9 cellular contexts compared by ENCODE assay signal in genomic region chr7:135672560-135673359, GRCh38. TPM values are rescaled to one million over a fixed set of nuclear protein-coding genes. Genes with fewer than 3 reads are reported as not detected.
A peak's percentile ranks its signal among the peaks of the same experiment; 100 is the strongest.
DNase-seq lines count a peak whose midpoint lies in the region; ATAC-seq, FAIRE-seq and TF ChIP-seq lines count a peak whose summit lies in the region.
"Had no signal": no experiment of that assay in that cellular context is flagged by ENCODE, and none has a peak within 500 bp of the region (broad histone marks: within the 10 kb centered on the region; RNA-seq: fewer than 3 reads in every experiment).

No MANE protein-coding gene starts in this region.

- H3K27me3 ChIP-seq in PC-9 (ENCODE audit: insufficient read depth, low read depth) (no peaks in the 10 kb centered on the region), H1 (replicated peaks in 1 of 4; ENCODE audit: control insufficient read depth in 3 of 4, extremely low read depth in 1 of 4, insufficient read depth in 3 of 4, low read length in 3 of 4) (no peaks in the 10 kb centered on the region)

- no peak overlapping the region for H3K4ac ChIP-seq in H1 (replicated peaks; ENCODE audit: insufficient read length, low read depth, low read length)

- H3K4me2 ChIP-seq in PC-9 (no peak overlapping the region), H1 (ENCODE audit: insufficient read depth in 1 of 2, low read depth in 2 of 2, low read length in 2 of 2) (no peak overlapping the region)

- H2BK20ac ChIP-seq in H1 (ENCODE audit: low read length): no peak overlapping the region

- no peak overlapping the region for H2AK5ac ChIP-seq in H1 (ENCODE audit: low read depth, low read length)

- no peak overlapping the region for H3K9ac ChIP-seq in H1 (replicated peaks in 1 of 4; ENCODE audit: extremely low read depth in 1 of 4, low read depth in 3 of 4, low read length in 3 of 4)

- no peak overlapping the region for H3K56ac ChIP-seq in H1 (replicated peaks; ENCODE audit: insufficient read length, low read depth, low read length)

- no peak overlapping the region for H3K18ac ChIP-seq in H1 (ENCODE audit: extremely low read depth, low read length)

- no peak overlapping the region for H4K91ac ChIP-seq in H1 (replicated peaks; ENCODE audit: insufficient read length, low read length)

- H2BK12ac ChIP-seq in H1 (ENCODE audit: low read depth, low read length): no peak overlapping the region

- H3K23me2 ChIP-seq in H1 (ENCODE audit: low read depth, low read length): no peaks in the 10 kb centered on the region

- intact Hi-C loops in PC-9 (cut with micrococcal nuclease; ENCODE audit: unreplicated experiment): loop anchor here (1.0 to 10.0 kb wide), 4 partner anchors 128 to 722 kb away; no protein-coding TSS in a partner anchor
- intact Hi-C loops in mucosa of descending colon (cut with DNase I, micrococcal nuclease): no loop called here

- H3K27ac ChIP-seq in PC-9: peak overlapping the region; percentile 2; the same call in 1 of the 2 replicates
- H3K27ac ChIP-seq in H1 (ENCODE audit: low read depth, low read length): no peak overlapping the region

- H3K9me3 ChIP-seq in PC-9 (ENCODE audit: insufficient read depth, low read depth) (no peaks in the 10 kb centered on the region), H1 (ENCODE audit: insufficient read depth in 2 of 2, low read depth in 1 of 2, low read length in 1 of 2) (peaks cover 0 to 4% of the 10 kb centered on the region in 2 experiments; a peak in 2 of 4 replicates), mucosa of descending colon (no peaks in the 10 kb centered on the region)

- TF ChIP-seq CTCF in PC-9 (conservative IDR thresholded peaks at IDR 0.05): peak; percentile 95
- peak in 2 of 3 experiments; percentile 67 to 82; a peak in 3 of 4 replicates for TF ChIP-seq CTCF in H1 (IDR thresholded peaks at IDR 0.05; ENCODE audit: control extremely low read depth in 1 of 3, insufficient read depth in 1 of 3, low read depth in 1 of 3, low read length in 3 of 3)
- TF ChIP-seq CTCF in mucosa of descending colon (IDR thresholded peaks at IDR 0.05): peak; percentile 42

- H3K4me1 ChIP-seq in PC-9 (replicated peaks; ENCODE audit: insufficient read depth) (peaks cover 8% of the 10 kb centered on the region), H1 (replicated peaks in 1 of 4; ENCODE audit: control insufficient read depth in 3 of 4, insufficient read depth in 4 of 4, low read length in 3 of 4) (no peaks in the 10 kb centered on the region), mucosa of descending colon (ENCODE audit: low read depth) (no peaks in the 10 kb centered on the region)

- H3K36me3 ChIP-seq in PC-9 (ENCODE audit: low read depth) (peaks cover 21% of the 10 kb centered on the region), H1 (ENCODE audit: control insufficient read depth in 2 of 4, insufficient read depth in 4 of 4, low read length in 3 of 4) (peaks cover 0 to 17% (median 4%) of the 10 kb centered on the region in 4 experiments; a peak in 2 of 8 replicates), mucosa of descending colon (ENCODE audit: low read depth) (no peaks in the 10 kb centered on the region)

- H4K8ac ChIP-seq in H1 (ENCODE audit: extremely low read depth, insufficient read depth, low read length): no peak overlapping the region

- H3K14ac ChIP-seq in H1 (ENCODE audit: insufficient read length): no peak overlapping the region

- no peak for TF ChIP-seq EP300 in H1 (IDR thresholded peaks at IDR 0.05; ENCODE audit: borderline replicate concordance in 1 of 2, low read depth in 2 of 2, low read length in 2 of 2)

- no peak overlapping the region for H4K5ac ChIP-seq in H1 (ENCODE audit: insufficient read length, low read depth, low read length)

- peaks cover 5% of the 10 kb centered on the region; the same call in 1 of the 2 replicates for H3K79me1 ChIP-seq in H1 (ENCODE audit: low read depth, low read length)

- H3K4me3 ChIP-seq in PC-9 (no peak overlapping the region), H1 (ENCODE audit: extremely low read depth in 1 of 4, insufficient read depth in 2 of 4, low read depth in 3 of 4, low read length in 4 of 4) (no peak overlapping the region), mucosa of descending colon (no peak overlapping the region)

- BruUV-seq in PC-9 (replicated peaks; lab: Mats Ljungman, UMichigan): no TSS peak

- H3K79me2 ChIP-seq in PC-9 (ENCODE audit: low read depth) (peaks cover 63% of the 10 kb centered on the region), H1 (ENCODE audit: control insufficient read depth in 1 of 2, insufficient read depth in 2 of 2, low read length in 2 of 2) (peaks cover 3 to 58% of the 10 kb centered on the region in 2 experiments; a peak in 3 of 4 replicates)

- ATAC-seq in GM19468 (IDR thresholded peaks at IDR 0.05; ENCODE audit: extremely low read depth, unreplicated experiment) (peak; percentile 59), mucosa of descending colon (peak; percentile 74)

- H2AFZ ChIP-seq in PC-9 (no peak overlapping the region), H1 (ENCODE audit: low read length) (no peak overlapping the region)

- POLR2A ChIA-PET in PC-9 (lab: Charles Lee; ENCODE audit: unreplicated experiment) (interaction anchor here (0.6 to 0.7 kb wide), 3 partner anchors 143 to 907 kb away, joined by 3 to 4 read pairs (median 3); no protein-coding TSS in a partner anchor), H1 (lab: Charles Lee; ENCODE audit: partially characterized antibody) (interaction anchor here (1.6 to 3.3 kb wide), 2 partner anchors 9 to 11 kb away, joined by 6 to 12 read pairs; partner anchors contain the start of gene STMP1)

- peaks cover 5% of the 10 kb centered on the region; the same call in 1 of the 2 replicates for H4K20me1 ChIP-seq in PC-9 (ENCODE audit: insufficient read depth)
- H4K20me1 ChIP-seq in H1 (replicated peaks in 1 of 2; ENCODE audit: control insufficient read depth in 1 of 2, insufficient read depth in 2 of 2, low read length in 2 of 2): peaks cover 0 to 1% of the 10 kb centered on the region in 2 experiments

- FAIRE-seq in H1 (lab: Jason Lieb, UNC): peak; percentile 50

- DNase-seq in DMS 273 treated with DMSO at 0.1 percent for 48 hours (lab: John Stamatoyannopoulos, UW) (peak; percentile 14), HuH-7.5 (ENCODE audit: low spot score) (peak; percentile 42), PC-9 (peak in 1 of 2 experiments; percentile 38), H1 (ENCODE audit: low read depth in 1 of 2, low spot score in 2 of 2) (no peak), mucosa of descending colon (peak in 1 of 3 donors; percentile 38)
- DNase-seq in stimulated activated naive CD4-positive, alpha-beta T cell treated with Interleukin-2 at 50 U/mL for 16 hours (lab: John Stamatoyannopoulos, UW): no peak
- no peak for DNase-seq in stimulated activated CD4-positive, alpha-beta T cell treated with anti-CD3 and anti-CD28 coated beads, Interleukin-1b, Interleukin-23, amount 100 ng/mL, for 48 hours

- H3F3A ChIP-seq in PC-9 (ENCODE audit: insufficient read depth, low read depth): peaks cover 2% of the 10 kb centered on the region; the same call in 1 of the 2 replicates

- no peak overlapping the region for H2BK5ac ChIP-seq in H1 (ENCODE audit: low read depth, low read length)

- 84% methylated on average over 3 of the region's 3 CpGs; no CpG with 5 or more reads in 1 of the 2 experiments for WGBS in H1 (ENCODE audit: extremely low coverage in 1 of 2, insufficient coverage in 1 of 2, insufficient read length in 1 of 2, insufficient replicate concordance in 2 of 2, low coverage in 1 of 2, low lambda C conversion rate in 2 of 2, missing lambda C conversion rate in 1 of 2), 2 experiments

- no peak overlapping the region for H2BK15ac ChIP-seq in H1 (ENCODE audit: low read length)

- H3K23ac ChIP-seq in H1 (ENCODE audit: insufficient read length): no peak overlapping the region

- no peak for TF ChIP-seq POLR2A in H1 (IDR thresholded peaks at IDR 0.05; ENCODE audit: control extremely low read depth in 1 of 2, low read depth in 2 of 2, low read length in 2 of 2)

- no peak overlapping the region for H2BK120ac ChIP-seq in H1 (replicated peaks; ENCODE audit: low read depth, low read length)

- CTCF ChIA-PET in PC-9 (lab: Charles Lee) (interaction anchor here (0.7 to 2.0 kb wide), 5 partner anchors 10 to 206 kb away, joined by 3 to 12 read pairs (median 4); partner anchors contain the start of gene STMP1), H1 (lab: Charles Lee; ENCODE audit: partially characterized antibody) (interaction anchor here (0.7 to 8.9 kb wide), 33 partner anchors 10 to 1919 kb away, joined by 3 to 133 read pairs (median 4); partner anchors contain the start of genes SLC13A4 and STMP1)

- no peaks in the 10 kb centered on the region for H3K9me2 ChIP-seq in PC-9 (ENCODE audit: insufficient read depth)

- peak; percentile 71 to 75 for TF ChIP-seq RAD21 in H1 (IDR thresholded peaks at IDR 0.05 in 1 of 2, conservative IDR thresholded peaks at IDR 0.05 in 1 of 2; ENCODE audit: low read depth in 2 of 2, low read length in 2 of 2)

TF ChIP-seq in H1, 55 proteins besides CTCF, POLR2A, EP300 and RAD21:
- TF ChIP-seq SP2 (IDR thresholded peaks at IDR 0.05; ENCODE audit: low read length) (no peak), MAX (IDR thresholded peaks at IDR 0.05) (no peak), JUND (IDR thresholded peaks at IDR 0.05; ENCODE audit: low read length) (no peak)
TF ChIP-seq in H1: peak in this region for 0.

RNA-seq across cellular contexts. Expression of gene STMP1, which starts 10.4 kb away (rescaled TPM):
- total RNA-seq in PC-9 (2021): 60.4 and 77.0 TPM in 2 replicates
- 36.7 and 36.9 TPM in 2 replicates for total RNA-seq in H1 (2021; fragmentation: NEBNext Ultra II Directional; extraction: Animal tissue kit (Norgen Biotek cat#: 25700))
- polyA plus RNA-seq in H1 (2011; rRNA removed): 14.3 and 22.7 TPM in 2 replicates
- 20.7 TPM for polyA plus RNA-seq in H1 (2011; cell fraction: cytosol; rRNA removed)
- polyA plus RNA-seq in H1 (2011; cell fraction: nucleus; rRNA removed): 7.9 TPM
- polyA plus RNA-seq in H1 (2012, experiment 1 of 2): 20.4 to 33.0 TPM (median 21.8 TPM) in 4 replicates
- 14.9 TPM for polyA plus RNA-seq in H1 (2012, experiment 2 of 2)
- polyA plus RNA-seq in H1 (2013, experiment 1 of 2): 35.3 TPM
- polyA plus RNA-seq in H1 (2013, experiment 2 of 2): 35.1 TPM
- 12.7 and 13.7 TPM in 2 replicates for polyA minus RNA-seq in H1 (2011; rRNA and poly(A)+ RNA removed)
- 14.7 TPM for polyA minus RNA-seq in H1 (2011; cell fraction: cytosol; rRNA and poly(A)+ RNA removed)
- polyA minus RNA-seq in H1 (2011; cell fraction: nucleus; rRNA and poly(A)+ RNA removed): 22.0 TPM
- total RNA-seq in mucosa of descending colon: 10 to 100 TPM; 23.5 to 28.5 (median 24.9) TPM

RNA-seq across cellular contexts. Expression of gene SLC13A4, which starts 55.2 kb away (rescaled TPM):
- total RNA-seq in PC-9 (2021) (not detected in 2 replicates), mucosa of descending colon (not detected)
- 3.7 and 3.9 TPM in 2 replicates for total RNA-seq in H1 (2021; fragmentation: NEBNext Ultra II Directional; extraction: Animal tissue kit (Norgen Biotek cat#: 25700))
- polyA plus RNA-seq in H1 (2011; rRNA removed): 5.9 and 7.5 TPM in 2 replicates
- 5.9 TPM for polyA plus RNA-seq in H1 (2011; cell fraction: cytosol; rRNA removed)
- 8.6 TPM for polyA plus RNA-seq in H1 (2011; cell fraction: nucleus; rRNA removed)
- polyA plus RNA-seq in H1 (2012, experiment 1 of 2): 5.2 to 7.9 TPM (median 6.0 TPM) in 4 replicates
- 2.0 TPM for polyA plus RNA-seq in H1 (2012, experiment 2 of 2)
- polyA plus RNA-seq in H1 (2013, experiment 1 of 2): 5.7 TPM
- 5.8 TPM for polyA plus RNA-seq in H1 (2013, experiment 2 of 2)
- 7.0 and 11.1 TPM in 2 replicates for polyA minus RNA-seq in H1 (2011; rRNA and poly(A)+ RNA removed)
- polyA minus RNA-seq in H1 (2011; cell fraction: cytosol; rRNA and poly(A)+ RNA removed): 2.4 TPM
- 7.2 TPM for polyA minus RNA-seq in H1 (2011; cell fraction: nucleus; rRNA and poly(A)+ RNA removed)
- total RNA-seq: skeletal muscle tissue had no signal

Comparison
In these comparisons a context has a peak if more than half of its experiments do, and no peak if none do; other contexts are left out.
1. DNase-seq: peak in DMS 273 treated with DMSO at 0.1 percent for 48 hours (single experiment) and HuH-7.5 (single experiment); none in H1 (0 of 2), stimulated activated naive CD4-positive, alpha-beta T cell treated with Interleukin-2 at 50 U/mL for 16 hours (single experiment) and stimulated activated CD4-positive, alpha-beta T cell treated with anti-CD3 and anti-CD28 coated beads, Interleukin-1b, Interleukin-23, amount 100 ng/mL, for 48 hours (single experiment).
2. CTCF ChIP-seq: peak in every context shown above with its lines; median percentile 95 in PC-9; 74 in H1; 42 in mucosa of descending colon.